ENCODE assay signal across 26 cellular contexts in the genomic region with DNA sequence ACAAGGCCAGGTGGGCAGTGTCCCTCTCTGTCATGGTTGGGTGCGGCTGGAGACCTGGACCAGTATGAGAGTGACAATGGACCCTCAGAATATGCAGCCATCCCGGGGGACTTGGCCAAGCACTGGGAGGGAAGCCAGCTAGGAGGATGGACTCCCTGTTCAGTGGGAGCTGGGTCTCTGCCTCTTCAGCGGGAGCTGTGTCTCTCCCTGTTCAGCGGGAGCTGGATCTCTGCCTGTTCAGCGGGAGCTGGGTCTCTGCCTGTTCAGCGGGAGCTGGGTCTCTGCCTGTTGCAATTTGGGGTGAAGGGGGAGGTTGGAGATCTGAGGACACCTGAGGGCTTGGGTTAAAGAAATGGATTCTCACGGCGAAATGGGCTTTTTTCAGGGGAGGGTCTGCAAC. TPM values are rescaled to one million over a fixed set of nuclear protein-coding genes. Genes with fewer than 3 reads are reported as not detected.
DNase-seq lines count a peak whose midpoint lies in the region; ATAC-seq and TF ChIP-seq lines count a peak whose summit lies in the region.
"Had no signal": no experiment of that assay in that cellular context is flagged by ENCODE, and none has a peak within 500 bp of the region (broad histone marks: within the 10 kb centered on the region; RNA-seq: fewer than 3 reads in every experiment).

No MANE protein-coding gene starts in this region.

- CTCF ChIA-PET in PC-9 (lab: Charles Lee), result no interaction called here

- in situ Hi-C loops in GM13976 (cut with MboI; ENCODE audit: low sequenced_read_pairs, unreplicated experiment), result no loop called here

- H3K27me3 ChIP-seq in RWPE2 (ENCODE audit: insufficient read depth, poor library complexity, severe bottlenecking) (no peaks in the 10 kb centered on the region), lower lobe of right lung (ENCODE audit: low read depth) (peaks cover 45% of the 10 kb centered on the region), suprapubic skin (peaks cover 71% of the 10 kb centered on the region), PC-9 (ENCODE audit: insufficient read depth, low read depth) (peaks cover 3% of the 10 kb centered on the region; the same call in 1 of the 2 replicates)

- TF ChIP-seq POLR2A in suprapubic skin (IDR thresholded peaks at IDR 0.05), result no peak

- peaks cover 40% of the 10 kb centered on the region for H3F3A ChIP-seq in PC-9 (ENCODE audit: insufficient read depth, low read depth)

- H3K79me2 ChIP-seq in PC-9 (ENCODE audit: low read depth), result no peaks in the 10 kb centered on the region

- H3K4me1 ChIP-seq in RWPE2 (ENCODE audit: insufficient read depth, poor library complexity, severe bottlenecking), result peaks cover 22% of the 10 kb centered on the region
- H3K4me1 ChIP-seq in lower lobe of right lung, result no peaks in the 10 kb centered on the region
- H3K4me1 ChIP-seq in suprapubic skin, result peaks cover 3% of the 10 kb centered on the region
- H3K4me1 ChIP-seq in PC-9 (replicated peaks; ENCODE audit: insufficient read depth), result peaks cover 32% of the 10 kb centered on the region

- no TSS peak for BruUV-seq in PC-9 (replicated peaks; lab: Mats Ljungman, UMichigan)

- ATAC-seq in RWPE2 (ENCODE audit: low read depth) (no peak), lower lobe of right lung (no peak), GM21390 (IDR thresholded peaks at IDR 0.05; ENCODE audit: unreplicated experiment) (no peak)

- H4K20me1 ChIP-seq in PC-9 (ENCODE audit: insufficient read depth), result no peaks in the 10 kb centered on the region
- H4K20me1 ChIP-seq: BLaER1 treated with 17β-estradiol and CSF1 and Interleukin-3, amounts not matched to agents 10 nM and 100 nM had no signal

- 67% methylated on average over 8 of the region's 8 CpGs for WGBS in suprapubic skin

- no peaks in the 10 kb centered on the region for H3K9me2 ChIP-seq in PC-9 (ENCODE audit: insufficient read depth)
- H3K9me2 ChIP-seq: SK-N-SH had no signal

- POLR2A ChIA-PET in PC-9 (lab: Charles Lee; ENCODE audit: unreplicated experiment), result no interaction called here

- no peaks in the 10 kb centered on the region for H3K9me3 ChIP-seq in RWPE2 (ENCODE audit: severe bottlenecking)
- no peaks in the 10 kb centered on the region for H3K9me3 ChIP-seq in lower lobe of right lung
- H3K9me3 ChIP-seq in suprapubic skin, result no peaks in the 10 kb centered on the region
- no peaks in the 10 kb centered on the region for H3K9me3 ChIP-seq in PC-9 (ENCODE audit: insufficient read depth, low read depth)
- H3K9me3 ChIP-seq: BLaER1 treated with 17β-estradiol and CSF1 and Interleukin-3, amounts not matched to agents 10 nM and 100 nM; SK-N-SH had no signal

- intact Hi-C loops in lower lobe of right lung (cut with DNase I) (no loop called here), PC-9 (cut with micrococcal nuclease; ENCODE audit: unreplicated experiment) (no loop called here)

- no peak overlapping the region for H3K4me2 ChIP-seq in PC-9
- H3K4me2 ChIP-seq: BLaER1 treated with 17β-estradiol and CSF1 and Interleukin-3, amounts not matched to agents 10 nM and 100 nM; KMS-11; SK-N-SH had no signal

- H2AFZ ChIP-seq in PC-9, result no peak overlapping the region

- H3K36me3 ChIP-seq in RWPE2 (ENCODE audit: low read depth), result no peaks in the 10 kb centered on the region
- H3K36me3 ChIP-seq in lower lobe of right lung, result no peaks in the 10 kb centered on the region
- H3K36me3 ChIP-seq in suprapubic skin, result no peaks in the 10 kb centered on the region
- no peaks in the 10 kb centered on the region for H3K36me3 ChIP-seq in PC-9 (ENCODE audit: low read depth)
- H3K36me3 ChIP-seq: BLaER1 treated with 17β-estradiol and CSF1 and Interleukin-3, amounts not matched to agents 10 nM and 100 nM had no signal

- TF ChIP-seq CTCF in RWPE2 (IDR thresholded peaks at IDR 0.05; ENCODE audit: poor library complexity, severe bottlenecking), result no peak
- no peak for TF ChIP-seq CTCF in lower lobe of right lung (IDR thresholded peaks at IDR 0.05)
- no peak for TF ChIP-seq CTCF in suprapubic skin (IDR thresholded peaks at IDR 0.05)
- no peak for TF ChIP-seq CTCF in PC-9 (conservative IDR thresholded peaks at IDR 0.05)
- TF ChIP-seq CTCF in GM13976 (IDR thresholded peaks at IDR 0.05; ENCODE audit: borderline replicate concordance, control extremely low read depth, extremely low read depth, insufficient read depth, missing control alignments), result no peak

- no peak overlapping the region for H3K27ac ChIP-seq in RWPE2 (ENCODE audit: poor library complexity, severe bottlenecking)
- H3K27ac ChIP-seq in lower lobe of right lung, result no peak overlapping the region
- H3K27ac ChIP-seq in suprapubic skin, result no peak overlapping the region
- H3K27ac ChIP-seq in PC-9, result no peak overlapping the region
- H3K27ac ChIP-seq: BLaER1 treated with 17β-estradiol and CSF1 and Interleukin-3, amounts not matched to agents 10 nM and 100 nM; KMS-11 had no signal

- DNase-seq in activated CD8-positive, alpha-beta memory T cell treated with anti-CD3 and anti-CD28 coated beads, Interleukin-2, amount 50 U/mL, for 48 hours, result peak; percentile 17
- DNase-seq in activated CD8-positive, alpha-beta memory T cell treated with anti-CD3 and anti-CD28 coated beads for 24 hours, result no peak
- DNase-seq in RWPE2 (ENCODE audit: low spot score) (peak; percentile 27), lower lobe of right lung (peak; percentile 19), suprapubic skin (ENCODE audit: low spot score in 2 of 2) (peak; percentile 29 to 53), PC-9 (no peak), GM13976 (ENCODE audit: low spot score) (no peak)
- DNase-seq: 8988T, DMS153, GOT3, IMR-90, NCI-H1092 treated with DMSO at 0.1 percent for 48 hours, NCI-H1436 treated with DMSO at 0.1 percent for 48 hours, NCI-H2029, NCI-H2171, NCI-H345, NCI-H524, NCI-H774, OCI-M1, SIG-M5, SK-N-SH had no signal

- no peak for TF ChIP-seq EP300 in suprapubic skin (IDR thresholded peaks at IDR 0.05)

- H3K4me3 ChIP-seq in RWPE2 (ENCODE audit: severe bottlenecking) (no peak overlapping the region), lower lobe of right lung (no peak overlapping the region), suprapubic skin (no peak overlapping the region), PC-9 (no peak overlapping the region)
- H3K4me3 ChIP-seq: BLaER1 treated with 17β-estradiol and CSF1 and Interleukin-3, amounts not matched to agents 10 nM and 100 nM had no signal

RNA-seq across cellular contexts. Expression of gene PRSS33, which starts 3.8 kb away (rescaled TPM):
- total RNA-seq in lower lobe of right lung, result not detected
- not detected for total RNA-seq in suprapubic skin
- 0.23 and 0.33 TPM in 2 replicates for total RNA-seq in PC-9 (2021)
- total RNA-seq: CD4-positive, alpha-beta memory T cell; IMR-90 had no signal

RNA-seq across cellular contexts. Expression of gene PRSS41, which starts 7.1 kb away (rescaled TPM):
- total RNA-seq in lower lobe of right lung, result not detected
- total RNA-seq in suprapubic skin, result not detected
- total RNA-seq in PC-9 (2021), result not detected in 2 replicates
- total RNA-seq: CD4-positive, alpha-beta memory T cell; G401; IMR-90 had no signal

RNA-seq across cellular contexts. Expression of gene ELOB, which starts 14.1 kb away (rescaled TPM):
- total RNA-seq in lower lobe of right lung (196 TPM), suprapubic skin (100 to 1,000 TPM; 174 to 249 (median 213) TPM), PC-9 (2021) (259 and 401 TPM in 2 replicates)

RNA-seq across cellular contexts. Expression of gene PRSS21, which starts 25.9 kb away (rescaled TPM):
- 26.5 TPM for total RNA-seq in lower lobe of right lung
- 1 to 10 TPM in 2 of 4 donors, under 1 TPM in 1, not detected in 1; 0.87 to 7.6 (median 1.3) TPM for total RNA-seq in suprapubic skin
- 61.2 and 77.4 TPM in 2 replicates for total RNA-seq in PC-9 (2021)
- total RNA-seq: G401, IMR-90 had no signal

RNA-seq across cellular contexts. Expression of gene SRRM2, which starts 38.7 kb away (rescaled TPM):
- total RNA-seq in lower lobe of right lung (659 TPM), suprapubic skin (1,000 to 10,000 TPM in 1 of 4 donors, 100 to 1,000 TPM in 3; 484 to 1,595 (median 654) TPM), PC-9 (2021) (679 and 746 TPM in 2 replicates)

Comparison
In these comparisons a context has a peak if more than half of its experiments do, and no peak if none do; other contexts are left out.
1. DNase-seq: peak in activated CD8-positive, alpha-beta memory T cell treated with anti-CD3 and anti-CD28 coated beads, Interleukin-2, amount 50 U/mL, for 48 hours (single experiment), RWPE2 (single experiment), lower lobe of right lung (single experiment) and suprapubic skin (2 of 2); none in activated CD8-positive, alpha-beta memory T cell treated with anti-CD3 and anti-CD28 coated beads for 24 hours (single experiment), PC-9 (0 of 2) and GM13976 (single experiment).